1 cellular context compared by ENCODE assay signal in the genomic region with DNA sequence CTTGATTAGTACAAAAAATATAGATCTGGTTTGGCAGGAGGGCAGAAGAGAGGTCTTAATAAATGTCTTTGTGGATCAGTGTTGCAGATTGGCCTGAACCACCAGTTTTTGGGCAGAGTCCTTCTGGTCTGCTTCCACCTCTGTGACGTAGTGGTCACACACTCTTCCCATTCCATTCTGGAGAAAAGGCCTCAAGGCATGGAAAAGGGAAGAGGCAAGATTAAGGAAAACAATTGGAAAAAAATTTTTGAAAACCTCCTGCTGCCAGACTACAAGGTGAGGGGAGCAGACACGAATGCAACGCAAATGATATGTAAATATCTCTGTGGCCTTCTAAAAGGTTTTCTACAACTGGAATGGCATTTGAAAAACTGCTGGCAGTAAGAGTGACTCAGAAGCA.
TF ChIP-seq lines count a peak whose summit lies in the region.

No MANE protein-coding gene starts in this region.

TF ChIP-seq in H1, 55 proteins besides CTCF, POLR2A, EP300 and RAD21:
- TF ChIP-seq CHD2 (IDR thresholded peaks at IDR 0.05; ENCODE audit: low read length) (no peak), KDM1A (IDR thresholded peaks at IDR 0.05; ENCODE audit: borderline replicate concordance, low read length) (no peak), CBX8 (IDR thresholded peaks at IDR 0.05; ENCODE audit: borderline replicate concordance, low read depth, low read length) (no peak), BCL11A (IDR thresholded peaks at IDR 0.05; ENCODE audit: low read depth in 2 of 2, low read length in 2 of 2) (no peak), KDM5A (IDR thresholded peaks at IDR 0.05; ENCODE audit: low read length) (no peak), SP4 (IDR thresholded peaks at IDR 0.05; ENCODE audit: low read length) (no peak), ASH2L (IDR thresholded peaks at IDR 0.05; ENCODE audit: low read length) (no peak), GABPA (IDR thresholded peaks at IDR 0.05; ENCODE audit: borderline replicate concordance, insufficient read depth, low read length) (no peak), NRF1 (IDR thresholded peaks at IDR 0.05; ENCODE audit: low read depth, low read length) (no peak), SAP30 (IDR thresholded peaks at IDR 0.05; ENCODE audit: insufficient read depth, insufficient replicate concordance, low read length) (no peak), TBP (IDR thresholded peaks at IDR 0.05; ENCODE audit: low read depth, low read length) (no peak)
